9 cellular contexts compared by ENCODE assay signal in genomic region chr11:13337986-13338436, GRCh38.
DNase-seq lines count a peak whose midpoint lies in the region; ATAC-seq and TF ChIP-seq lines count a peak whose summit lies in the region.
"Had no signal": no experiment of that assay in that cellular context is flagged by ENCODE, and none has a peak within 500 bp of the region (broad histone marks: within the 10 kb centered on the region; RNA-seq: fewer than 3 reads in every experiment).

No MANE protein-coding gene starts in this region.

- H3K9me3 ChIP-seq in naive thymus-derived CD4-positive, alpha-beta T cell (ENCODE audit: control insufficient read depth in 2 of 3, low read length in 3 of 3): no peaks in the 10 kb centered on the region

- no peaks in the 10 kb centered on the region for H3K27me3 Mint-ChIP-seq in naive thymus-derived CD4-positive, alpha-beta T cell

- peak overlapping the region; percentile 24 for H3K4me3 ChIP-seq in astrocyte of the spinal cord (ENCODE audit: low read depth, low read length)
- H3K4me3 ChIP-seq in naive thymus-derived CD4-positive, alpha-beta T cell (ENCODE audit: low read length): no peak overlapping the region

- in situ Hi-C loops in astrocyte of the spinal cord (cut with HindIII; ENCODE audit: low sequenced_read_pairs) (no loop called here), G401 (cut with HindIII; ENCODE audit: low sequenced_read_pairs) (no loop called here)

- DNase-seq in DMS53 (lab: John Stamatoyannopoulos, UW): peak; percentile 83
- peak; percentile 79 for DNase-seq in astrocyte of the spinal cord (ENCODE audit: low read depth, low spot score)
- no peak for DNase-seq in naive thymus-derived CD4-positive, alpha-beta T cell
- DNase-seq in NCI-H1105 treated with DMSO at 0.1 percent for 48 hours (lab: John Stamatoyannopoulos, UW): no peak
- DNase-seq in G401 (ENCODE audit: low spot score): no peak
- DNase-seq: left cardiac atrium had no signal

- peak overlapping the region; percentile 4 to 86 (median 68) for H3K4me3 Mint-ChIP-seq in naive thymus-derived CD4-positive, alpha-beta T cell

- H3K27ac ChIP-seq in naive thymus-derived CD4-positive, alpha-beta T cell (ENCODE audit: low read depth, low read length): no peak overlapping the region

- peaks cover 0 to 4% (median 0%) of the 10 kb centered on the region in 3 experiments for H3K36me3 ChIP-seq in naive thymus-derived CD4-positive, alpha-beta T cell (ENCODE audit: control insufficient read depth in 2 of 3, insufficient read depth in 3 of 3, low read length in 3 of 3)

- peaks cover 0 to 6% (median 0%) of the 10 kb centered on the region in 5 donors for H3K36me3 Mint-ChIP-seq in naive thymus-derived CD4-positive, alpha-beta T cell

- no peak for TF ChIP-seq CTCF in astrocyte of the spinal cord (IDR thresholded peaks at IDR 0.05; ENCODE audit: low read depth, low read length)

- POLR2A ChIA-PET in naive thymus-derived CD4-positive, alpha-beta T cell (lab: Charles Lee): no interaction called here

- ATAC-seq in HG03521 (IDR thresholded peaks at IDR 0.05; ENCODE audit: unreplicated experiment) (peak; percentile 35), GM21737 (IDR thresholded peaks at IDR 0.05; ENCODE audit: unreplicated experiment) (no peak), HG03095 (IDR thresholded peaks at IDR 0.05; ENCODE audit: unreplicated experiment) (no peak)
- no peak for ATAC-seq in naive thymus-derived CD4-positive, alpha-beta T cell

- intact Hi-C loops in naive thymus-derived CD4-positive, alpha-beta T cell (cut with micrococcal nuclease): loop anchor here in 1 of 2 donors (1.0 to 10.0 kb wide), 3 partner anchors 19 to 127 kb away; partner anchors contain the start of genes BMAL1 and BTBD10

- peaks cover 34 to 82% (median 79%) of the 10 kb centered on the region in 7 donors for H3K4me1 Mint-ChIP-seq in naive thymus-derived CD4-positive, alpha-beta T cell

- CTCF ChIA-PET in naive thymus-derived CD4-positive, alpha-beta T cell (lab: Charles Lee): interaction anchor here (0.6 to 2.2 kb wide), 4 partner anchors 22 to 155 kb away, joined by 3 to 8 read pairs (median 4); no protein-coding TSS in a partner anchor

- H3K9me3 Mint-ChIP-seq in naive thymus-derived CD4-positive, alpha-beta T cell: no peaks in the 10 kb centered on the region

- peak overlapping the region; percentile 4 to 79 (median 43) for H3K27ac Mint-ChIP-seq in naive thymus-derived CD4-positive, alpha-beta T cell

- peaks cover 21 to 37% of the 10 kb centered on the region in 2 donors for H3K4me1 ChIP-seq in naive thymus-derived CD4-positive, alpha-beta T cell (ENCODE audit: control insufficient read depth in 2 of 2, insufficient read depth in 2 of 2, low read length in 2 of 2)

- H3K27me3 ChIP-seq in naive thymus-derived CD4-positive, alpha-beta T cell (ENCODE audit: control insufficient read depth in 2 of 2, insufficient read depth in 2 of 2, low read length in 2 of 2): no peaks in the 10 kb centered on the region

Comparison
In these comparisons a context has a peak if more than half of its experiments do, and no peak if none do; other contexts are left out.
1. DNase-seq: peak in DMS53 (single experiment) and astrocyte of the spinal cord (single experiment); none in naive thymus-derived CD4-positive, alpha-beta T cell (0 of 9), NCI-H1105 treated with DMSO at 0.1 percent for 48 hours (single experiment) and G401 (single experiment).